Comparison of ENCODE assay signal across 9 cellular contexts in genomic region chr7:11831727-11832495, GRCh38. TPM values are rescaled to one million over a fixed set of nuclear protein-coding genes. Genes with fewer than 3 reads are reported as not detected.
A peak's percentile ranks its signal among the peaks of the same experiment; 100 is the strongest.
DNase-seq lines count a peak whose midpoint lies in the region; ATAC-seq, FAIRE-seq and TF ChIP-seq lines count a peak whose summit lies in the region.
"Had no signal": no experiment of that assay in that cellular context is flagged by ENCODE, and none has a peak within 500 bp of the region (broad histone marks: within the 10 kb centered on the region; RNA-seq: fewer than 3 reads in every experiment).

THSD7A (minus strand) TSS chr7:11832198; CDS start chr7:11831946, 252 bp downstream.

- H2AFZ ChIP-seq in GM12878 (ENCODE audit: control insufficient read depth, low read depth, low read length), result no peak within 1 kb of the TSS

- H3K9me3 ChIP-seq in GM12878 (replicated peaks; ENCODE audit: control insufficient read depth, insufficient read depth, low read length), result no peaks in the 10 kb centered on the region
- H3K9me3 ChIP-seq in iPS DF 6.9 (ENCODE audit: control insufficient read depth, insufficient read depth, low read length), result no peaks in the 10 kb centered on the region

- SMC1A ChIA-PET in GM12878 (lab: Charles Lee; ENCODE audit: uncharacterized antibody, unreplicated experiment), result no interaction called here

- no peak within 1 kb of the TSS for H3K9ac ChIP-seq in GM12878 (ENCODE audit: control insufficient read depth, insufficient read depth, low read length)

- no peaks in the 10 kb centered on the region for H3K36me3 ChIP-seq in GM12878 (ENCODE audit: control insufficient read depth in 2 of 2, insufficient read depth in 2 of 2, low read length in 1 of 2)
- H3K36me3 ChIP-seq in iPS DF 6.9 (ENCODE audit: control insufficient read depth, insufficient read depth, low read length), result no peaks in the 10 kb centered on the region

- POLR2A ChIA-PET in GM12878 (lab: Charles Lee), result no interaction called here

- H3K27ac ChIP-seq in GM12878 (ENCODE audit: control insufficient read depth, insufficient read depth) (no peak within 1 kb of the TSS), iPS DF 6.9 (ENCODE audit: low read length) (no peak within 1 kb of the TSS)

- ATAC-seq in HG03025 (IDR thresholded peaks at IDR 0.05; ENCODE audit: low FRiP score, unreplicated experiment), result peak; percentile 53
- ATAC-seq in GM12878, result peak; percentile 77

- DNase-seq in SKM-1 (lab: John Stamatoyannopoulos, UW; ENCODE audit: unreplicated experiment), result peak; percentile 43
- no peak for DNase-seq in SKM-1 treated with dmso at 0.1 percent for 144 hours (lab: John Stamatoyannopoulos, UW; ENCODE audit: unreplicated experiment)
- peak; percentile 23 for DNase-seq in NCI-H524 treated with DMSO at 0.1 percent for 48 hours (lab: John Stamatoyannopoulos, UW)
- no peak for DNase-seq in GM12878 (ENCODE audit: low read depth, low spot score)
- DNase-seq in iPS DF 6.9 (ENCODE audit: low read depth, low spot score), result no peak
- peak; percentile 95 for DNase-seq in retina
- DNase-seq in activated naive CD4-positive, alpha-beta T cell treated with anti-CD3 and anti-CD28 coated beads, Interleukin-2, amount 50 U/mL, for 16 hours, result no peak

- TF ChIP-seq RAD21 in GM12878 (IDR thresholded peaks at IDR 0.05; ENCODE audit: insufficient read depth, low read depth, low read length), result no peak

- CTCF ChIA-PET in GM12878 (lab: Yijun Ruan, JAX), result no interaction called here

- no peak for TF ChIP-seq POLR2A in GM12878 (IDR thresholded peaks at IDR 0.05; ENCODE audit: low read depth, low read length)

- in situ Hi-C loops in GM12878 (cut with MboI), result no loop called here

- no peak within 1 kb of the TSS for H3K4me2 ChIP-seq in GM12878 (ENCODE audit: control insufficient read depth, insufficient read depth)

- no peak for TF ChIP-seq CTCF in GM12878 (IDR thresholded peaks at IDR 0.05 in 2 of 3, conservative IDR thresholded peaks at IDR 0.05 in 1 of 3; ENCODE audit: control insufficient read depth in 2 of 3, extremely low read depth in 1 of 3, insufficient read depth in 1 of 3, low read depth in 3 of 3, low read length in 3 of 3)

- no peak for FAIRE-seq in GM12878 (lab: Jason Lieb, UNC)
- FAIRE-seq: endometrium had no signal

- BruUV-seq in GM12878 (replicated peaks; lab: Mats Ljungman, UMichigan), result no TSS peak

- H3K79me2 ChIP-seq in GM12878 (ENCODE audit: control insufficient read depth, insufficient read depth, low read length), result no peaks in the 10 kb centered on the region

- no peaks in the 10 kb centered on the region for H4K20me1 ChIP-seq in GM12878 (ENCODE audit: control insufficient read depth, insufficient read depth)

- H3K27me3 ChIP-seq in GM12878 (replicated peaks in 1 of 2; ENCODE audit: control insufficient read depth in 2 of 2, insufficient read depth in 2 of 2, low read length in 1 of 2) (peaks cover 1 to 16% of the 10 kb centered on the region in 2 experiments; a peak in 3 of 4 replicates), iPS DF 6.9 (ENCODE audit: control insufficient read depth, insufficient read depth, low read length) (peaks cover 1% of the 10 kb centered on the region; the same call in 1 of the 2 replicates)

- H3K4me3 ChIP-seq in GM12878 (no peak within 1 kb of the TSS), iPS DF 6.9 (ENCODE audit: low read length) (peak within 1 kb of the TSS; percentile 72; the same call in 1 of the 2 replicates)

- H3K4me1 ChIP-seq in GM12878 (ENCODE audit: control insufficient read depth, insufficient read depth, low read length) (no peaks in the 10 kb centered on the region), iPS DF 6.9 (ENCODE audit: control insufficient read depth, insufficient read depth, low read length) (no peaks in the 10 kb centered on the region)

- RAD21 ChIA-PET in GM12878 (lab: Charles Lee; ENCODE audit: unreplicated experiment), result no interaction called here

- WGBS in GM12878 (ENCODE audit: insufficient coverage, insufficient replicate concordance, low lambda C conversion rate, missing lambda C conversion rate), result 11% methylated on average over 41 of the region's 62 CpGs
- WGBS in iPS DF 6.9 (ENCODE audit: insufficient coverage, insufficient read length), result no CpG with 5 or more reads among the region's 62 CpGs

- no peak for TF ChIP-seq EP300 in GM12878 (IDR thresholded peaks at IDR 0.05; ENCODE audit: borderline replicate concordance in 1 of 2, control insufficient read depth in 1 of 2, low read depth in 2 of 2, low read length in 2 of 2)

- intact Hi-C loops in GM12878 (cut with micrococcal nuclease; ENCODE audit: unreplicated experiment), result no loop called here

TF ChIP-seq in GM12878, 131 proteins besides CTCF, POLR2A, EP300 and RAD21:
- TF ChIP-seq SPI1 (IDR thresholded peaks at IDR 0.05; ENCODE audit: borderline replicate concordance, insufficient read depth, low read depth, low read length), result no peak
- no peak for TF ChIP-seq MTA3 (IDR thresholded peaks at IDR 0.05; ENCODE audit: borderline replicate concordance, low read length)
- TF ChIP-seq ZBTB4 (CRISPR knock-in tag; IDR thresholded peaks at IDR 0.05), result no peak
- no peak for TF ChIP-seq ZNF217 (IDR thresholded peaks at IDR 0.05)

RNA-seq across cellular contexts. Expression of gene THSD7A, which starts in this region (rescaled TPM):
- 0.21 and 0.34 TPM in 2 replicates for total RNA-seq in GM12878 (2013; cell fraction: nucleolus; rRNA removed)
- total RNA-seq in GM12878 (2014; rRNA removed) (not detected in 2 replicates), GM12878 (2014; rRNA removed; fragmentation: Illumina TruSeq; extraction: Trizol) (not detected in 2 replicates), GM12878 (2021) (0.03 TPM in 1 of 2 replicates, not detected in the other)
- not detected for polyA plus RNA-seq in GM12878 (2011; ENCODE audit: low read depth)
- polyA plus RNA-seq in GM12878 (2011; rRNA removed) (0.03 and 0.27 TPM in 2 replicates), GM12878 (2014; fragmentation: Illumina TruSeq; extraction: Trizol) (0.03 TPM in 1 of 2 replicates, not detected in the other), GM12878 (2014; fragmentation: Nextera tagmentation; extraction: Ambion mirVana) (not detected), GM12878 (2014; rRNA removed) (not detected in 2 replicates), GM12878 (2016; fragmentation: Nextera tagmentation; extraction: Ambion mirVana) (under 1 TPM in 1 of 2 experiments, not detected in 1; 0.09 TPM)
- polyA plus RNA-seq in GM12878 (2011; cell fraction: cytosol; rRNA removed), result 0.01 TPM in 1 of 2 replicates, not detected in the other
- 0.03 and 0.26 TPM in 2 replicates for polyA plus RNA-seq in GM12878 (2011; cell fraction: nucleus; rRNA removed)
- polyA plus RNA-seq in GM12878 (2012), result 0.04 TPM in 1 of 2 replicates, not detected in the other
- 0.07 TPM in 1 of 2 replicates, not detected in the other for polyA minus RNA-seq in GM12878 (2011; rRNA and poly(A)+ RNA removed)
- not detected in 2 replicates for polyA minus RNA-seq in GM12878 (2011; cell fraction: cytosol; rRNA and poly(A)+ RNA removed)
- 0.10 and 0.12 TPM in 2 replicates for polyA minus RNA-seq in GM12878 (2011; cell fraction: nucleus; rRNA and poly(A)+ RNA removed)

Comparison
In these comparisons a context has a peak if more than half of its experiments do, and no peak if none do; other contexts are left out.
1. DNase-seq: peak in SKM-1 (single experiment), NCI-H524 treated with DMSO at 0.1 percent for 48 hours (single experiment) and retina (single experiment); none in SKM-1 treated with dmso at 0.1 percent for 144 hours (single experiment), GM12878 (single experiment), iPS DF 6.9 (single experiment) and activated naive CD4-positive, alpha-beta T cell treated with anti-CD3 and anti-CD28 coated beads, Interleukin-2, amount 50 U/mL, for 16 hours (single experiment).
2. Peak in ATAC-seq in GM12878; RNA of the gene not detected or under 1 TPM.